7 cellular contexts compared by ENCODE assay signal in the genomic region with DNA sequence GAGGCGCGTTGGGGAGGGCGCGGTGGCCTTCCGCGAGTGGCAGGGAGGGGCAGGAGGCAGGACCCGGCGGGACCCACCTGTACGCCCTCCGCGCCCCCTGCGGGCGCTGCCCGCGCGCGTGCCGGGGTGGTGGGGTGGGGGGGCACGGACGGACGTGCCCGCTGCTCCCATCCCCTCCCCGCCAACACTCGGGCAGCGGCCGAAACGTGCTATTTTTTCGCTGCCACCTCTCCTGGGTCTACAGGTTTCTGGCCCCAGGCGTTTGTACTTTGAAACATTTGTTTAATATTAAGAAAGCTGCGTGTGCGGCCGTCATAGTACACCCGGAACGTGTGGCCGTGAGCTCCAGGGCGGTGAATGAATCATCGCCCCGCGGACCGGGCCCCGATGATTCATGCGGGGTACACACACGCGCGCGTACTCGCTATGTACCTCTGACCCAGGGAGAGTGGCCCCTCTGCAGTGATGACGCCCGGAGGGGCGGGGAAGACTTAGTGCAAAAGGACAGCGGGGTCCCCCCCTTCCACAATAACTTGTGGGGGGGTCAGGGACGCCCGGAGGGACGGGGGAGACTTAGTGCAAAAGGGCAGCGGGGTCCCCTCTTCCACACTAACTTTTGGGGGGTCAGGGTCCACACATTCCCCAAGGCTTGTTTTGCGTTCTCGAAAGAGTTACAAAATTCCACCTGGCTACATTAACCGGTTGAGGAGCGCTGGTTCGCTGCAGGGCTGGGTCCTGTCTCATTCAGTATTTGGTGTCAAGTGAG. TPM values are rescaled to one million over a fixed set of nuclear protein-coding genes. Genes with fewer than 3 reads are reported as not detected.
A peak's percentile ranks its signal among the peaks of the same experiment; 100 is the strongest.
DNase-seq lines count a peak whose midpoint lies in the region; ATAC-seq and TF ChIP-seq lines count a peak whose summit lies in the region.

No MANE protein-coding gene starts in this region.

- H3K27ac Mint-ChIP-seq in activated naive CD8-positive, alpha-beta T cell = peak overlapping the region; percentile 97

- DNase-seq in SIG-M5 treated with dmso at 0.1 percent for 504 hours (lab: John Stamatoyannopoulos, UW; ENCODE audit: unreplicated experiment) (peak; percentile 25), head of caudate nucleus (peak; percentile 22 to 91 (median 62)), ovary (peak; percentile 79 to 89 (median 85))

- TF ChIP-seq CTCF in ovary (IDR thresholded peaks at IDR 0.05) = peak in 1 of 3 donors; percentile 27

- peak overlapping the region; percentile 98 for H3K4me3 ChIP-seq in ovary
- H3K4me3 ChIP-seq in thymus (ENCODE audit: low read length) = peak overlapping the region; percentile 96

- H3K4me1 Mint-ChIP-seq in activated naive CD8-positive, alpha-beta T cell (ENCODE audit: low read depth) = peaks cover 58% of the 10 kb centered on the region

- ATAC-seq in GM18909 (IDR thresholded peaks at IDR 0.05; ENCODE audit: poor library complexity, unreplicated experiment) (peak; percentile 28), HG03097 (IDR thresholded peaks at IDR 0.05; ENCODE audit: low FRiP score, unreplicated experiment) (peak; percentile 10)

- no peak for TF ChIP-seq EP300 in ovary (IDR thresholded peaks at IDR 0.05)

- no peaks in the 10 kb centered on the region for H3K27me3 Mint-ChIP-seq in activated naive CD8-positive, alpha-beta T cell

- peak; percentile 37 for TF ChIP-seq POLR2A in ovary (IDR thresholded peaks at IDR 0.05)

- H3K36me3 Mint-ChIP-seq in activated naive CD8-positive, alpha-beta T cell = peaks cover 8% of the 10 kb centered on the region

- H3K27me3 ChIP-seq in ovary (no peaks in the 10 kb centered on the region), thymus (ENCODE audit: control insufficient read depth, insufficient read depth) (no peaks in the 10 kb centered on the region)

- peaks cover 1% of the 10 kb centered on the region for H3K4me1 ChIP-seq in ovary (ENCODE audit: insufficient read depth)
- H3K4me1 ChIP-seq in thymus (ENCODE audit: control insufficient read depth, insufficient read depth, low read length) = peaks cover 5% of the 10 kb centered on the region

- H3K36me3 ChIP-seq in ovary (no peaks in the 10 kb centered on the region), thymus (ENCODE audit: control insufficient read depth, insufficient read depth) (no peaks in the 10 kb centered on the region)

- H3K9me3 Mint-ChIP-seq in activated naive CD8-positive, alpha-beta T cell (ENCODE audit: low read depth) = peaks cover 5% of the 10 kb centered on the region

- WGBS in ovary, 3 donors = 3 to 5% (median 3%) methylated on average over 40 to 60 of the region's 60 CpGs
- 8% methylated on average over 60 of the region's 60 CpGs for WGBS in thymus

- no peaks in the 10 kb centered on the region for H3K9me3 ChIP-seq in ovary
- no peaks in the 10 kb centered on the region for H3K9me3 ChIP-seq in thymus (ENCODE audit: control insufficient read depth)

- H3K4me3 Mint-ChIP-seq in activated naive CD8-positive, alpha-beta T cell = peak overlapping the region; percentile 91

- intact Hi-C loops in head of caudate nucleus (cut with DNase I) = loop anchor here (10.0 kb wide), 2 partner anchors 61 to 159 kb away; a partner anchor contains a TSS
- intact Hi-C loops in ovary (cut with DNase I) = loop anchor here in 2 of 4 donors (10.0 kb wide), 3 partner anchors 51 to 109 kb away; no protein-coding TSS in a partner anchor

- H3K27ac ChIP-seq in ovary (peak overlapping the region; percentile 100), thymus (ENCODE audit: low read depth) (peak overlapping the region; percentile 96)

RNA-seq across cellular contexts. Expression of a gene that starts 56.6 kb away (rescaled TPM):
- 10 to 100 TPM; 32.0 to 49.0 (median 37.9) TPM for total RNA-seq in ovary
- polyA plus RNA-seq in ovary = 10 to 100 TPM; 13.1 to 28.1 TPM
- 29.9 TPM for polyA plus RNA-seq in thymus

Comparison
In these comparisons a context has a peak if more than half of its experiments do, and no peak if none do; other contexts are left out.
1. Peak in every context shown above with its lines: DNase-seq, ATAC-seq, H3K4me3 ChIP-seq and H3K27ac ChIP-seq.
2. DNase-seq: peak in every context shown above with its lines; median percentile 85 in ovary; 62 in head of caudate nucleus; 25 in SIG-M5 treated with dmso at 0.1 percent for 504 hours.